In the genomic region with DNA sequence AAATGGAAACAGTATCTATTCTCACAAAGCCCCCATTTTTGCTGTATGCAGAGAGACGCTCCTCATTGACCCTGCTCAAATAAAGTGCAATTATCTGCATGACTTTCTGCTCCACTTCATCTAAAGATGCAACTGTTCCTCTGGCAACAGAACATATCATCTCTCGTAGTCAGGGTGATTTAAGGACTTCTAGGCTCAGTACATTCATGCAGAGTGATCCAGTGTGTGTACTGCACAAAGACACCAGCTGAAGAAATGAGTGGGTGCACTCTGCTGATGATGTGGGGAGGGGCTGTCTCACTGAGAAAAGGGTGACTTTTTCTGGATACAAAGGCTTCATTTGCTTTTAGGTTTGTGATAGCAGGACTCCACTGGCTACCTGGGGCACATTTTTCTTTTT, we compare ENCODE assay signal across 23 cellular contexts.
"Had no signal": no experiment of that assay in that cellular context is flagged by ENCODE, and none has a peak within 500 bp of the region (broad histone marks: within the 10 kb centered on the region; RNA-seq: fewer than 3 reads in every experiment).

No MANE protein-coding gene starts in this region.

- DNase-seq: activated CD4-positive, alpha-beta T cell treated with anti-CD3 and anti-CD28 coated beads for 36 hours; activated CD4-positive, CD25-positive, alpha-beta regulatory T cell; activated effector memory CD4-positive, alpha-beta T cell treated with Interleukin-2 at 50 U/mL for 16 hours; activated naive CD4-positive, alpha-beta T cell treated with Interleukin-2 at 50 U/mL for 16 hours; activated T-cell treated with anti-CD3 and anti-CD28 coated beads for 4 hours; anterior cingulate cortex; colonic mucosa; dorsolateral prefrontal cortex; effector memory CD4-positive, alpha-beta T cell; gastrocnemius medialis; glutamatergic neuron; islet precursor cell; left ventricle myocardium inferior; mesendoderm; natural killer cell; posterior cingulate gyrus; right lobe of liver; stimulated activated CD4-positive, alpha-beta T cell treated with anti-CD3 and anti-CD28 coated beads, Interleukin-2, amount 100 ng/mL, for 48 hours; stimulated activated naive CD4-positive, alpha-beta T cell treated with Interleukin-2 at 50 U/mL for 16 hours; testis; transverse colon had no signal

- H3K4me3 Mint-ChIP-seq: activated CD4-positive, alpha-beta T cell treated with anti-CD3 and anti-CD28 coated beads for 36 hours; activated naive CD8-positive, alpha-beta T cell; central memory CD8-positive, alpha-beta T cell; natural killer cell had no signal

- H3K27me3 Mint-ChIP-seq: activated CD4-positive, alpha-beta T cell treated with anti-CD3 and anti-CD28 coated beads for 36 hours; activated naive CD8-positive, alpha-beta T cell; central memory CD8-positive, alpha-beta T cell had no signal

- H3K4me1 Mint-ChIP-seq: activated CD4-positive, alpha-beta T cell treated with anti-CD3 and anti-CD28 coated beads for 36 hours; central memory CD8-positive, alpha-beta T cell; natural killer cell had no signal

- H3K36me3 Mint-ChIP-seq: activated naive CD8-positive, alpha-beta T cell; natural killer cell had no signal

- H3K27ac Mint-ChIP-seq: activated CD4-positive, alpha-beta T cell treated with anti-CD3 and anti-CD28 coated beads for 36 hours; activated naive CD8-positive, alpha-beta T cell; natural killer cell had no signal
